8 cellular contexts compared by ENCODE assay signal in the genomic region with DNA sequence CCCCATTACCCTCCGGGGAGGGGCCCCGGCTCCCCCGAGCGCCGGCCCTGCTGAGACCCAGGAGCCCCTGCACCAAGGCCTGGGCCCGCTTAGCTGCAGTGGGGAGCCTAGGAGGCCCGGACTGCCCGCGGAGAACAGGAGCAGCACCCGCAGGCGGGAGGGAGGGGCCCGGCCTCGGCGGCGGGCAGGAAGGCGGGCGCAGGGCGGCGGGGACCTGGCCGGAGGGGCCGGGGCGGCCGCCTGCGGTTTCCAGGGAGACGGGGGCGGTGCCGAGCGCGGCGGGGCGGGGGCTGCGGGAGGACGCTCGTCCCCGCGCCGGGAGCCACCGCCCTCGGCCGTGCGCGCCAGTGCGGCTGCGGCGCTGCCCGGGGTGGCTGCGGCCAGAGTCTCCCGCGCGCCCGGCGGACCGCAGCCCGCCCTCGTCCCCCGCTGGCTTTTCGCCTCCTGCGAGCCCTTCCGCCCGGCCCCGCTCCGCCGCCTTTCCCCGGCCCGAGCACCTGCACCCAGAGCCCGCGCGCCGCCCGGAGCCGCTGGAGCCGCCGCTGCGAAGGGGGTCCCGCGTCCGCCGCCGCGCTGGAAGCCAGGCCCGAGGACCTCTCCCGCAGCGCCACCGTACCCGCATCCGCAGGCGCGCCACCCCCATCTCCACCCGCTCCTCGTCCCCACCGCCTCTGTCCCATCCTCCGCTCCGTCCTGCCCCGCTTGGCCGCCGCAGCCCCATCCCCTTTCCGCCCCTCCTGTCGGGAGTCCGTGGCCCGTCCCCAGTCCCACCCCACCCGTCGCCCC. TPM values are rescaled to one million over a fixed set of nuclear protein-coding genes. Genes with fewer than 3 reads are reported as not detected.
DNase-seq lines count a peak whose midpoint lies in the region; ATAC-seq, FAIRE-seq and TF ChIP-seq lines count a peak whose summit lies in the region.

No MANE protein-coding gene starts in this region.

- peaks cover 43 to 59% of the 10 kb centered on the region in 2 donors for H3K27me3 Mint-ChIP-seq in T-cell

- FAIRE-seq in H54 (lab: Jason Lieb, UNC): no peak

- no peaks in the 10 kb centered on the region for H3K9me3 Mint-ChIP-seq in T-cell

- no peaks in the 10 kb centered on the region for H3K36me3 Mint-ChIP-seq in T-cell

- TF ChIP-seq POLR2A in H54 (IDR thresholded peaks at IDR 0.05; ENCODE audit: low read depth, low read length): peak; percentile 35; the same call in 1 of the 2 replicates

- ATAC-seq in T-cell (replicated peaks in 1 of 4) (peak; percentile 13 to 39 (median 33)), HG02798 (IDR thresholded peaks at IDR 0.05; ENCODE audit: poor library complexity, unreplicated experiment) (no peak), GM21825 (IDR thresholded peaks at IDR 0.05; ENCODE audit: unreplicated experiment) (no peak)

- no peak overlapping the region for H3K27ac Mint-ChIP-seq in T-cell

- H3K9me3 ChIP-seq in muscle layer of duodenum (ENCODE audit: control insufficient read depth in 1 of 2, low read length in 2 of 2): no peaks in the 10 kb centered on the region

- H3K4me1 Mint-ChIP-seq in T-cell: peaks cover 13 to 20% (median 18%) of the 10 kb centered on the region in 3 donors

- H3K79me2 ChIP-seq in ACC112 (ENCODE audit: control insufficient read depth, insufficient read depth, low read length, unreplicated experiment): peaks cover 6% of the 10 kb centered on the region

- peak overlapping the region; percentile 32 for H2AFZ ChIP-seq in ACC112 (ENCODE audit: low read length, unreplicated experiment)

- POLR2A ChIA-PET in T-cell (lab: Charles Lee): no interaction called here

- H3K4me3 ChIP-seq in ACC112 (ENCODE audit: low read depth, low read length) (peak overlapping the region; percentile 76), muscle layer of duodenum (ENCODE audit: low read depth in 1 of 2, low read length in 2 of 2) (peak overlapping the region; percentile 3 to 62)

- H3K27me3 ChIP-seq in ACC112 (ENCODE audit: insufficient read depth, low read length): no peaks in the 10 kb centered on the region
- H3K27me3 ChIP-seq in muscle layer of duodenum (ENCODE audit: low read depth, low read length): peaks cover 5% of the 10 kb centered on the region

- H3K4me3 Mint-ChIP-seq in T-cell: peak overlapping the region in 2 of 3 donors; percentile 52 to 74

- CTCF ChIA-PET in T-cell (lab: Charles Lee): no interaction called here

- DNase-seq in H54 (ENCODE audit: insufficient read length, low spot score) (peak; percentile 84), T-cell (peak in 1 of 34 experiments; percentile 10), fibroblast of gingiva (ENCODE audit: low read depth) (peak; percentile 64)
- DNase-seq in NK-92 treated with Interleukin-12 subunit alpha and Interleukin-12 subunit beta, amount 100 ng/mL, for 24 hours (lab: John Stamatoyannopoulos, UW): no peak

- H3K36me3 ChIP-seq in ACC112 (ENCODE audit: insufficient read depth, low read length) (no peaks in the 10 kb centered on the region), muscle layer of duodenum (ENCODE audit: control insufficient read depth in 1 of 2, insufficient read depth in 2 of 2, low read length in 2 of 2) (no peaks in the 10 kb centered on the region)

- H3K4me1 ChIP-seq in ACC112 (ENCODE audit: control insufficient read depth, insufficient read depth, low read length, unreplicated experiment): peaks cover 19% of the 10 kb centered on the region
- peaks cover 0 to 24% of the 10 kb centered on the region in 2 donors for H3K4me1 ChIP-seq in muscle layer of duodenum (ENCODE audit: control insufficient read depth in 1 of 2, insufficient read depth in 2 of 2, low read length in 2 of 2)

- H3K27ac ChIP-seq in ACC112 (ENCODE audit: low read depth, low read length): no peak overlapping the region
- H3K27ac ChIP-seq in muscle layer of duodenum (ENCODE audit: low read length): no peak overlapping the region

RNA-seq across cellular contexts. Expression of a gene that starts 17.2 kb away (rescaled TPM):
- total RNA-seq in T-cell: 1 to 10 TPM; 1.3 to 2.6 (median 1.8) TPM

Comparison
In these comparisons a context has a peak if more than half of its experiments do, and no peak if none do; other contexts are left out.
1. ATAC-seq: peak in T-cell (4 of 4); none in HG02798 (single experiment) and GM21825 (single experiment).